Comparison of ENCODE assay signal across 30 cellular contexts in the genomic region with DNA sequence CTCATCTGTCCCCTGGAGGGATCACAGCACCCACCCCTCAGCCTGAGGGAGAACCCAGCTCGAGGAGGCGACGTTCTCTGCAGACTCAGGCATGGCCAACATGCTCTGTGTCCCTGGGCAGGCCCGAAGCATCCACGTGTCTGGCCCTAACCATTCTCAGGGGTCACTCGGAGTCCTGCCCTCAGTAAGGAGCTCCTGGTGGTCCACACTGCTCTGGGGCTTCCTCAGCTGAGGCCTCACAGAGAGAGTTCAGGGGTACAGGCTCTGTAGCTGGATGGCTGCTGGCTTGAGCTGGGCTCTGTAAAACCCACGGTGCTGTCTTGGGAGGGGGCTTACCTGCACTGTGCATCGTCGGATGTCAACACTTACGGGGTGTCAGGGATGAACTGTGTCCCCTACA. TPM values are rescaled to one million over a fixed set of nuclear protein-coding genes. Genes with fewer than 3 reads are reported as not detected.
"Had no signal": no experiment of that assay in that cellular context is flagged by ENCODE, and none has a peak within 500 bp of the region (broad histone marks: within the 10 kb centered on the region; RNA-seq: fewer than 3 reads in every experiment).

No MANE protein-coding gene starts in this region.

- H3K4me1 Mint-ChIP-seq: endodermal cell, nephron had no signal

- H3K4me3 Mint-ChIP-seq: activated CD4-positive, alpha-beta T cell treated with anti-CD3 and anti-CD28 coated beads for 36 hours; activated CD8-positive, alpha-beta T cell treated with anti-CD3 and anti-CD28 coated beads, Interleukin-2, amount 10 ng/mL, durations not matched to agents 7 days and 5 days; activated naive CD4-positive, alpha-beta T cell treated with anti-CD3 and anti-CD28 coated beads for 36 hours; activated naive CD8-positive, alpha-beta T cell treated with anti-CD3 and anti-CD28 coated beads for 36 hours; brain; endodermal cell; nephron had no signal

- H3K27ac Mint-ChIP-seq: activated CD4-positive, alpha-beta T cell treated with anti-CD3 and anti-CD28 coated beads for 36 hours; activated CD8-positive, alpha-beta T cell treated with anti-CD3 and anti-CD28 coated beads, Interleukin-2, amount 10 ng/mL, durations not matched to agents 7 days and 5 days; activated naive CD4-positive, alpha-beta T cell treated with anti-CD3 and anti-CD28 coated beads for 36 hours; activated naive CD8-positive, alpha-beta T cell treated with anti-CD3 and anti-CD28 coated beads for 36 hours; brain; endodermal cell; nephron had no signal

- DNase-seq: activated CD4-positive, alpha-beta T cell treated with anti-CD3 and anti-CD28 coated beads for 36 hours; activated CD4-positive, CD25-positive, alpha-beta regulatory T cell; activated CD8-positive, alpha-beta T cell treated with anti-CD3 and anti-CD28 coated beads, Interleukin-2, amount 10 ng/mL, durations not matched to agents 7 days and 5 days; activated effector memory CD4-positive, alpha-beta T cell treated with anti-CD3 and anti-CD28 coated beads, Interleukin-2, amount 50 U/mL, for 16 hours; activated naive CD4-positive, alpha-beta T cell treated with anti-CD3 and anti-CD28 coated beads for 36 hours; activated naive CD8-positive, alpha-beta T cell treated with anti-CD3 and anti-CD28 coated beads for 36 hours; endodermal cell; foreskin keratinocyte; heart left ventricle; hypothalamus; kidney glomerular epithelial cell; left lung; lower lobe of right lung; mesenchymal stem cell; ovary; stimulated activated CD4-positive, alpha-beta T cell treated with anti-CD3 and anti-CD28 coated beads, Interleukin-15, amount 100 ng/mL, for 24 hours; stimulated activated CD4-positive, alpha-beta T cell treated with anti-CD3 and anti-CD28 coated beads, Interleukin-2, amount 100 ng/mL, for 24 hours; stimulated activated naive B cell treated with anti-CD40 and anti-IgM and Interleukin-4, amounts not matched to agents 10 μg/mL and 1 μg/mL and 100 μg/mL, for 72 hours; testis; transverse colon had no signal

- H3K36me3 Mint-ChIP-seq: activated naive CD8-positive, alpha-beta T cell treated with anti-CD3 and anti-CD28 coated beads for 36 hours; brain had no signal

- H3K27ac ChIP-seq: ascending aorta, cardiac muscle cell, esophagus muscularis mucosa, foreskin keratinocyte, lower lobe of right lung, ovary, prostate gland, testis had no signal

- H3K27me3 ChIP-seq: ascending aorta, cardiac muscle cell, ovary, testis had no signal

- ATAC-seq: activated CD4-positive, alpha-beta T cell treated with anti-CD3 and anti-CD28 coated beads for 36 hours; foreskin keratinocyte; heart left ventricle; stimulated activated naive B cell treated with anti-CD40 and anti-IgM and Interleukin-4, amounts not matched to agents 10 μg/mL and 1 μg/mL and 100 μg/mL, for 72 hours had no signal

- H3K9me3 Mint-ChIP-seq: activated naive CD4-positive, alpha-beta T cell treated with anti-CD3 and anti-CD28 coated beads for 36 hours; activated naive CD8-positive, alpha-beta T cell treated with anti-CD3 and anti-CD28 coated beads for 36 hours; endodermal cell; stimulated activated naive B cell treated with anti-CD40 and anti-IgM and Interleukin-4, amounts not matched to agents 10 μg/mL and 1 μg/mL and 100 μg/mL, for 72 hours had no signal

- H3K4me3 ChIP-seq: adrenal gland, ascending aorta, cardiac muscle cell, esophagus muscularis mucosa, heart left ventricle, left lung, lower lobe of right lung, ovary, prostate gland, smooth muscle cell, testis, transverse colon had no signal

RNA-seq across cellular contexts. Expression of a gene that starts 4.4 kb away (rescaled TPM):
- total RNA-seq: activated CD4-positive, alpha-beta T cell treated with anti-CD3 and anti-CD28 coated beads for 36 hours; activated CD8-positive, alpha-beta T cell treated with anti-CD3 and anti-CD28 coated beads, Interleukin-2, amount 10 ng/mL, durations not matched to agents 7 days and 5 days; activated naive CD4-positive, alpha-beta T cell treated with anti-CD3 and anti-CD28 coated beads for 36 hours; activated naive CD8-positive, alpha-beta T cell treated with anti-CD3 and anti-CD28 coated beads for 36 hours; ascending aorta; cardiac muscle cell; endodermal cell; foreskin keratinocyte; smooth muscle cell; T-helper 1 cell treated with Interleukin-12 subunit alpha and Interleukin-12 subunit beta and Interleukin-4 antibody, amounts not matched to agents 30 ng/mL and 1 ng/mL, for 36 hours had no signal
- polyA plus RNA-seq: cardiac muscle cell, foreskin keratinocyte, heart left ventricle, smooth muscle cell had no signal

RNA-seq across cellular contexts. Expression of a gene that starts 15.7 kb away (rescaled TPM):
- total RNA-seq: activated CD4-positive, alpha-beta T cell treated with anti-CD3 and anti-CD28 coated beads for 36 hours; activated CD8-positive, alpha-beta T cell treated with anti-CD3 and anti-CD28 coated beads, Interleukin-2, amount 10 ng/mL, durations not matched to agents 7 days and 5 days; activated naive CD4-positive, alpha-beta T cell treated with anti-CD3 and anti-CD28 coated beads for 36 hours; activated naive CD8-positive, alpha-beta T cell treated with anti-CD3 and anti-CD28 coated beads for 36 hours; adrenal gland; ascending aorta; cardiac muscle cell; cerebellum; endodermal cell; esophagus muscularis mucosa; foreskin keratinocyte; heart left ventricle; left lung; lower lobe of right lung; ovary; prostate gland; smooth muscle cell; T-helper 1 cell treated with Interleukin-12 subunit alpha and Interleukin-12 subunit beta and Interleukin-4 antibody, amounts not matched to agents 30 ng/mL and 1 ng/mL, for 36 hours; testis; transverse colon had no signal
- polyA plus RNA-seq: adrenal gland, cardiac muscle cell, foreskin keratinocyte, heart left ventricle, ovary, smooth muscle cell had no signal

RNA-seq across cellular contexts. Expression of a gene that starts 38.9 kb away (rescaled TPM):
- total RNA-seq: activated naive CD4-positive, alpha-beta T cell treated with anti-CD3 and anti-CD28 coated beads for 36 hours; ascending aorta; cardiac muscle cell; endodermal cell; foreskin keratinocyte; smooth muscle cell; T-helper 1 cell treated with Interleukin-12 subunit alpha and Interleukin-12 subunit beta and Interleukin-4 antibody, amounts not matched to agents 30 ng/mL and 1 ng/mL, for 36 hours; testis had no signal
- polyA plus RNA-seq: cardiac muscle cell, foreskin keratinocyte, smooth muscle cell had no signal

RNA-seq across cellular contexts. Expression of a gene that starts 45.2 kb away (rescaled TPM):
- total RNA-seq: activated naive CD4-positive, alpha-beta T cell treated with anti-CD3 and anti-CD28 coated beads for 36 hours; activated naive CD8-positive, alpha-beta T cell treated with anti-CD3 and anti-CD28 coated beads for 36 hours; cardiac muscle cell; endodermal cell; foreskin keratinocyte; smooth muscle cell had no signal
- polyA plus RNA-seq: foreskin keratinocyte, smooth muscle cell had no signal
